Comparison of ENCODE assay signal across 6 cellular contexts in the genomic region with DNA sequence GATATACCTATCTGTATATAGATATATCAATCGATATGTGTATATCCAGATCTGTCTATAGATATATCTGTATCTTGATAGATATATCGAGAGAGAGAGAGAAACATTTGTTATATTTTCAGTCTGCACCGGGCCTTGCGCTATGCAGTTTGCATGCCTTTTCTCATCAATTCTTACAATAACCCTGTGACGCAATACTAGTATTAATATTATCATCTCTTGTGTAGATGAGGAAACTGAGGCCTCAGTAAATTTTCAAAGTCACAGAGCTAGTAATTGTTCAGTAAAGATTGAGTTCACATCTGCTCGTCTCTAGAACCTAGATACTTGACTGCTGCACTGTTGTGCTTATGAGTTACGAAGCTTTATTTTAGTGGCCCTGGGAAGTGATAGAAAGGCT.
"Had no signal": no experiment of that assay in that cellular context is flagged by ENCODE, and none has a peak within 500 bp of the region (broad histone marks: within the 10 kb centered on the region; RNA-seq: fewer than 3 reads in every experiment).

No MANE protein-coding gene starts in this region.

- H3K4me3 ChIP-seq: GM23338 had no signal

- ATAC-seq: GM23338 had no signal

- FAIRE-seq: H1, H54 had no signal

- H3K27ac ChIP-seq: HL-60 had no signal

- H3K4me2 ChIP-seq: GM23338 had no signal

- DNase-seq: H9, KG1 had no signal

- H2AFZ ChIP-seq: GM23338 had no signal
